Comparison of ENCODE assay signal across 8 cellular contexts in genomic region chr1:21622466-21623315, GRCh38. TPM values are rescaled to one million over a fixed set of nuclear protein-coding genes. Genes with fewer than 3 reads are reported as not detected.
DNase-seq lines count a peak whose midpoint lies in the region; ATAC-seq and TF ChIP-seq lines count a peak whose summit lies in the region.

No MANE protein-coding gene starts in this region.

- H3K36me3 ChIP-seq in SJSA1 = no peaks in the 10 kb centered on the region
- H3K36me3 ChIP-seq in lower lobe of right lung = no peaks in the 10 kb centered on the region

- H3K9me3 Mint-ChIP-seq in brain = no peaks in the 10 kb centered on the region
- no peaks in the 10 kb centered on the region for H3K9me3 Mint-ChIP-seq in stimulated activated memory B cell treated with anti-CD40 and anti-IgM and Interleukin-4, amounts not matched to agents 10 μg/mL and 1 μg/mL and 100 μg/mL, for 72 hours

- H3K4me3 ChIP-seq in SJSA1 = peak overlapping the region; percentile 18; the same call in 1 of the 2 replicates
- H3K4me3 ChIP-seq in lower lobe of right lung = no peak overlapping the region

- H3K27ac Mint-ChIP-seq in brain = peak overlapping the region in 4 of 5 experiments; percentile 78 to 95 (median 88)
- no peak overlapping the region for H3K27ac Mint-ChIP-seq in stimulated activated memory B cell treated with anti-CD40 and anti-IgM and Interleukin-4, amounts not matched to agents 10 μg/mL and 1 μg/mL and 100 μg/mL, for 72 hours

- peaks cover 65% of the 10 kb centered on the region for H3K4me1 Mint-ChIP-seq in brain
- no peaks in the 10 kb centered on the region for H3K4me1 Mint-ChIP-seq in stimulated activated memory B cell treated with anti-CD40 and anti-IgM and Interleukin-4, amounts not matched to agents 10 μg/mL and 1 μg/mL and 100 μg/mL, for 72 hours

- TF ChIP-seq CTCF in brain (conservative IDR thresholded peaks at IDR 0.05) = no peak
- no peak for TF ChIP-seq CTCF in lower lobe of right lung (IDR thresholded peaks at IDR 0.05)

- no peak overlapping the region for H3K27ac ChIP-seq in SJSA1
- peak overlapping the region; percentile 74 for H3K27ac ChIP-seq in lower lobe of right lung

- no peaks in the 10 kb centered on the region for H3K27me3 Mint-ChIP-seq in brain
- H3K27me3 Mint-ChIP-seq in stimulated activated memory B cell treated with anti-CD40 and anti-IgM and Interleukin-4, amounts not matched to agents 10 μg/mL and 1 μg/mL and 100 μg/mL, for 72 hours = peaks cover 74% of the 10 kb centered on the region

- H3K36me3 Mint-ChIP-seq in brain = peaks cover 12% of the 10 kb centered on the region
- H3K36me3 Mint-ChIP-seq in stimulated activated memory B cell treated with anti-CD40 and anti-IgM and Interleukin-4, amounts not matched to agents 10 μg/mL and 1 μg/mL and 100 μg/mL, for 72 hours = no peaks in the 10 kb centered on the region

- peaks cover 14% of the 10 kb centered on the region for H3K27me3 ChIP-seq in SJSA1 (replicated peaks)
- H3K27me3 ChIP-seq in lower lobe of right lung (ENCODE audit: low read depth) = peaks cover 39% of the 10 kb centered on the region

- no peaks in the 10 kb centered on the region for H3K9me3 ChIP-seq in SJSA1 (replicated peaks)
- H3K9me3 ChIP-seq in lower lobe of right lung = no peaks in the 10 kb centered on the region

- peak; percentile 66 to 77 for ATAC-seq in lower lobe of right lung
- peak; percentile 65 for ATAC-seq in stimulated activated memory B cell treated with anti-CD40 and anti-IgM and Interleukin-4, amounts not matched to agents 10 μg/mL and 1 μg/mL and 100 μg/mL, for 72 hours

- intact Hi-C loops in lower lobe of right lung (cut with DNase I) = no loop called here

- peak; percentile 14 for DNase-seq in EH (ENCODE audit: low read depth)
- no peak for DNase-seq in SJSA1 (ENCODE audit: low read depth in 1 of 2, low spot score in 2 of 2)
- DNase-seq in lower lobe of right lung = peak; percentile 71
- no peak for DNase-seq in H4 (ENCODE audit: low spot score)
- DNase-seq in NCI-H2196 (lab: John Stamatoyannopoulos, UW; ENCODE audit: unreplicated experiment) = no peak
- DNase-seq in NCI-H1092 treated with DMSO at 0.1 percent for 48 hours (lab: John Stamatoyannopoulos, UW) = no peak

- peak overlapping the region; percentile 64 to 80 (median 76) for H3K4me3 Mint-ChIP-seq in brain
- H3K4me3 Mint-ChIP-seq in stimulated activated memory B cell treated with anti-CD40 and anti-IgM and Interleukin-4, amounts not matched to agents 10 μg/mL and 1 μg/mL and 100 μg/mL, for 72 hours = peak overlapping the region; percentile 72

- H3K4me1 ChIP-seq in SJSA1 (replicated peaks) (peaks cover 19% of the 10 kb centered on the region), lower lobe of right lung (peaks cover 26% of the 10 kb centered on the region)

RNA-seq across cellular contexts. Expression of gene RAP1GAP, which starts 46.5 kb away (rescaled TPM):
- total RNA-seq in SJSA1 (2014; rRNA removed; shearing (Covaris generic)) = 0.03 and 0.08 TPM in 2 replicates
- polyA plus RNA-seq in brain (ENCODE audit: insufficient read depth, low read depth, low replicate concordance) = 60.7 TPM
- 33.7 TPM for total RNA-seq in lower lobe of right lung
- total RNA-seq in H4 (2014; rRNA removed; shearing (Covaris generic)) = 2.0 and 2.3 TPM in 2 replicates

Comparison
In these comparisons a context has a peak if more than half of its experiments do, and no peak if none do; other contexts are left out.
1. DNase-seq: peak in EH (single experiment) and lower lobe of right lung (single experiment); none in SJSA1 (0 of 2), H4 (single experiment), NCI-H2196 (single experiment) and NCI-H1092 treated with DMSO at 0.1 percent for 48 hours (single experiment).
2. RNA of gene RAP1GAP, which starts 46.5 kb away (total RNA-seq): 33.7 TPM in lower lobe of right lung (single experiment); 2.0 to 2.3 TPM in H4 and 0.03 to 0.08 TPM in SJSA1; every median in the first group is over 10 times any median in the second.